Comparison of ENCODE assay signal across 8 cellular contexts in the genomic region with DNA sequence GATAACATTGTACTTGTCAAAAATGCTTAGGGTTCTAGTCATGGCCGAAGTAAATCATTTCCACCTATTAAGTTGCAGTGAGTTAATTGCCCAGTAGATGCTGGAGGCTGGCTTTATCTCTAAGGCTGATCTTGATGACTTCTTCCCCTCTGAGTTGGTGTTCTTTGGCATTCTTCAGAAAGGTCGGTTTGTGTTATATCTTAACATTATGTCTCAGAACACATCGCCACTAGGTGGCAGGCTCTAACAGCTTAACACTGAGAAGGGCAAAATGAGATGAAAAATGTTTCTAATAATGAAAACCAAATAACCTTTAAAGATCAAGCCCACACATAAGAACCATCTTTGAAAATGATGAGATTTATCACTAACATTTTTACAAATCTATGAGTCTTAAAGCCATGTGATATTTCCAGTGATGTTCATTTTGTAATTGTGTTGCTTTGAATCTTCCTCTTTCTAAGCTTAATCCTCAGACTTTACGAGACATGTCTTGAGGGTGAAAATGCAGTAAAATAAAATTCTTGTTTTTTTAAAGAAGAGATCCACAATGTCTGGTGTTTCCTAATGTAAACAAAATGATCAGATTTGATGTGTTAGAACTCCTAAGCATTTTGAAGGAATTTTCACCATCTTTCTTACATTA. TPM values are rescaled to one million over a fixed set of nuclear protein-coding genes. Genes with fewer than 3 reads are reported as not detected.
DNase-seq lines count a peak whose midpoint lies in the region; ATAC-seq, FAIRE-seq and TF ChIP-seq lines count a peak whose summit lies in the region.

No MANE protein-coding gene starts in this region.

- FAIRE-seq in bronchial epithelial cell (lab: Jason Lieb, UNC) = no peak

- no peak overlapping the region for H3K4me3 ChIP-seq in AG04449 (ENCODE audit: low read depth, low read length)
- H3K4me3 ChIP-seq in WERI-Rb-1 (ENCODE audit: low read depth, low read length) = no peak overlapping the region
- H3K4me3 ChIP-seq in bronchial epithelial cell (ENCODE audit: low read depth, low read length) = no peak overlapping the region

- CTCF ChIA-PET in AG04449 (lab: Yijun Ruan, JAX) = interaction anchor here (0.7 to 5.4 kb wide), 16 partner anchors 9 to 1140 kb away, joined by 3 to 53 read pairs (median 4); a partner anchor contains a TSS

- H3K36me3 ChIP-seq in WERI-Rb-1 (peaks cover 41% of the 10 kb centered on the region), bronchial epithelial cell (ENCODE audit: control insufficient read depth, insufficient read depth, low read length) (peaks cover 3% of the 10 kb centered on the region)

- POLR2A ChIA-PET in AG04449 (lab: Yijun Ruan, JAX) = no interaction called here

- DNase-seq in AG04449 (ENCODE audit: low read depth, low spot score) (peak; percentile 23), NCI-H2029 (lab: John Stamatoyannopoulos, UW) (peak; percentile 56), WERI-Rb-1 (peak; percentile 61), bronchial epithelial cell (ENCODE audit: low read depth) (peak; percentile 46), kidney glomerular epithelial cell (lab: John Stamatoyannopoulos, UW) (peak; percentile 67)
- DNase-seq in stimulated activated CD4-positive, alpha-beta T cell treated with anti-CD3 and anti-CD28 coated beads, TNF-alpha, amount 100 ng/mL, for 24 hours (ENCODE audit: low read depth in 3 of 3) = peak; percentile 15 to 52 (median 40)

- peak; percentile 58 for TF ChIP-seq CTCF in AG04449 (IDR thresholded peaks at IDR 0.05; ENCODE audit: insufficient read depth, low read length, missing control alignments)
- TF ChIP-seq CTCF in WERI-Rb-1 (IDR thresholded peaks at IDR 0.05; ENCODE audit: low read depth, low read length) = peak; percentile 47; the same call in 1 of the 2 replicates
- TF ChIP-seq CTCF in bronchial epithelial cell (IDR thresholded peaks at IDR 0.05; ENCODE audit: insufficient read depth, low read length, severe bottlenecking) = peak; percentile 61

- H3K27me3 ChIP-seq in WERI-Rb-1 (ENCODE audit: insufficient read depth, low read depth, severe bottlenecking) (no peaks in the 10 kb centered on the region), bronchial epithelial cell (ENCODE audit: control insufficient read depth, insufficient read depth, low read length) (no peaks in the 10 kb centered on the region)

- H3K9me3 ChIP-seq in WERI-Rb-1 (ENCODE audit: severe bottlenecking) = no peaks in the 10 kb centered on the region

- ATAC-seq in GM18868 (IDR thresholded peaks at IDR 0.05; ENCODE audit: unreplicated experiment) = peak; percentile 48
- no peak for ATAC-seq in GM18520 (IDR thresholded peaks at IDR 0.05; ENCODE audit: unreplicated experiment)

- H3K27ac ChIP-seq in WERI-Rb-1 = no peak overlapping the region

RNA-seq across cellular contexts. Expression of a gene that starts 28.6 kb away (rescaled TPM):
- total RNA-seq in bronchial epithelial cell = 32.9 and 44.0 TPM in 2 replicates

RNA-seq across cellular contexts. Expression of a gene that starts 32.3 kb away (rescaled TPM):
- 25.3 and 34.3 TPM in 2 replicates for total RNA-seq in bronchial epithelial cell
